Comparison of ENCODE assay signal across 20 cellular contexts in genomic region chr1:147534386-147534785, GRCh38. TPM values are rescaled to one million over a fixed set of nuclear protein-coding genes. Genes with fewer than 3 reads are reported as not detected.
DNase-seq lines count a peak whose midpoint lies in the region; ATAC-seq and TF ChIP-seq lines count a peak whose summit lies in the region.
"Had no signal": no experiment of that assay in that cellular context is flagged by ENCODE, and none has a peak within 500 bp of the region (broad histone marks: within the 10 kb centered on the region; RNA-seq: fewer than 3 reads in every experiment).

No MANE protein-coding gene starts in this region.

- no peaks in the 10 kb centered on the region for H3K36me3 Mint-ChIP-seq in endodermal cell (ENCODE audit: low read depth)
- H3K36me3 Mint-ChIP-seq: neural progenitor cell had no signal

- no peaks in the 10 kb centered on the region for H3K27me3 ChIP-seq in A673 (replicated peaks; ENCODE audit: insufficient read depth, low read depth, low read length, poor library complexity)
- no peaks in the 10 kb centered on the region for H3K27me3 ChIP-seq in HCT116 (ENCODE audit: insufficient read depth, low read length)
- H3K27me3 ChIP-seq in adipocyte (replicated peaks; ENCODE audit: control insufficient read depth, insufficient read depth, low read length): no peaks in the 10 kb centered on the region
- H3K27me3 ChIP-seq in endodermal cell (ENCODE audit: control insufficient read depth, insufficient read depth, low read length, poor library complexity, severe bottlenecking): no peaks in the 10 kb centered on the region
- H3K27me3 ChIP-seq: colonic mucosa, neural progenitor cell had no signal

- H3K9me3 Mint-ChIP-seq in endodermal cell: no peaks in the 10 kb centered on the region
- H3K9me3 Mint-ChIP-seq: activated CD8-positive, alpha-beta T cell treated with anti-CD3 and anti-CD28 coated beads for 36 hours; neural progenitor cell had no signal

- intact Hi-C loops in A673 (cut with micrococcal nuclease; ENCODE audit: unreplicated experiment) (no loop called here), HCT116 (cut with micrococcal nuclease) (no loop called here)

- peak overlapping the region; percentile 11 for H2AFZ ChIP-seq in HCT116 (ENCODE audit: low read depth, low read length, poor library complexity, severe bottlenecking)
- H2AFZ ChIP-seq: neural progenitor cell had no signal

- H4K20me1 ChIP-seq in HCT116 (ENCODE audit: insufficient read depth): no peaks in the 10 kb centered on the region

- H3K4me2 ChIP-seq in HCT116 (ENCODE audit: low read length): peak overlapping the region; percentile 27; the same call in 1 of the 2 replicates
- H3K4me2 ChIP-seq: neural progenitor cell had no signal

- no peak overlapping the region for H3K4me3 ChIP-seq in A673 (ENCODE audit: low read depth, low read length, poor library complexity, severe bottlenecking)
- no peak overlapping the region for H3K4me3 ChIP-seq in HCT116 (replicated peaks in 1 of 2; ENCODE audit: low read depth in 1 of 2, low read length in 2 of 2)
- H3K4me3 ChIP-seq in adipocyte (ENCODE audit: low read length): no peak overlapping the region
- no peak overlapping the region for H3K4me3 ChIP-seq in endodermal cell (ENCODE audit: low read length)
- H3K4me3 ChIP-seq: colonic mucosa, neural progenitor cell had no signal

- H3K79me2 ChIP-seq in HCT116 (ENCODE audit: insufficient read depth, low read length): no peaks in the 10 kb centered on the region

- TF ChIP-seq RAD21 in HCT116 (IDR thresholded peaks at IDR 0.05; ENCODE audit: low read depth): no peak

- H3K36me3 ChIP-seq in A673 (ENCODE audit: insufficient read depth, low read length, poor library complexity, severe bottlenecking) (no peaks in the 10 kb centered on the region), HCT116 (ENCODE audit: control insufficient read depth in 1 of 2, insufficient read depth in 2 of 2, low read length in 2 of 2) (no peaks in the 10 kb centered on the region), adipocyte (ENCODE audit: control insufficient read depth, insufficient read depth, low read length, severe bottlenecking) (no peaks in the 10 kb centered on the region), endodermal cell (ENCODE audit: control insufficient read depth, insufficient read depth, low read length) (no peaks in the 10 kb centered on the region)
- H3K36me3 ChIP-seq: colonic mucosa, neural progenitor cell had no signal

- no peak overlapping the region for H3K27ac Mint-ChIP-seq in endodermal cell
- H3K27ac Mint-ChIP-seq: activated CD8-positive, alpha-beta T cell treated with anti-CD3 and anti-CD28 coated beads for 36 hours; neural progenitor cell had no signal

- H3K9me3 ChIP-seq in A673 (ENCODE audit: low read depth, low read length, poor library complexity, severe bottlenecking) (no peaks in the 10 kb centered on the region), HCT116 (ENCODE audit: control insufficient read depth in 1 of 2, insufficient read depth in 1 of 2, low read depth in 1 of 2, low read length in 2 of 2) (no peaks in the 10 kb centered on the region), adipocyte (ENCODE audit: control insufficient read depth, low read length) (no peaks in the 10 kb centered on the region), endodermal cell (ENCODE audit: control insufficient read depth, low read length) (no peaks in the 10 kb centered on the region)
- H3K9me3 ChIP-seq: colonic mucosa had no signal

- H3K9ac ChIP-seq in HCT116 (ENCODE audit: low read length): no peak overlapping the region
- no peak overlapping the region for H3K9ac ChIP-seq in adipocyte (ENCODE audit: low read length)
- no peak overlapping the region for H3K9ac ChIP-seq in endodermal cell (ENCODE audit: extremely low read depth, low read length, poor library complexity, severe bottlenecking)
- H3K9ac ChIP-seq: neural progenitor cell had no signal

- BruUV-seq in A673 (replicated peaks; lab: Mats Ljungman, UMichigan): no TSS peak
- BruUV-seq in HCT116 (replicated peaks; lab: Mats Ljungman, UMichigan): no TSS peak

- H3K27ac ChIP-seq in A673 (ENCODE audit: low read depth, low read length, poor library complexity, severe bottlenecking): no peak overlapping the region
- H3K27ac ChIP-seq in HCT116 (ENCODE audit: low read depth, low read length): no peak overlapping the region
- no peak overlapping the region for H3K27ac ChIP-seq in endodermal cell (ENCODE audit: low read depth, low read length)
- H3K27ac ChIP-seq: colonic mucosa, neural progenitor cell had no signal

- CTCF ChIA-PET in A673 (lab: Charles Lee) (no interaction called here), HCT116 (lab: Charles Lee) (no interaction called here)

- 79 to 100% methylated on average over 1 to 3 of the region's 3 CpGs for WGBS in endodermal cell (ENCODE audit: insufficient coverage in 1 of 2, insufficient read length in 1 of 2), 2 experiments

- no peaks in the 10 kb centered on the region for H3K27me3 Mint-ChIP-seq in endodermal cell (ENCODE audit: insufficient read depth)
- H3K27me3 Mint-ChIP-seq: activated CD8-positive, alpha-beta T cell treated with anti-CD3 and anti-CD28 coated beads for 36 hours had no signal

- no peak overlapping the region for H3K4me3 Mint-ChIP-seq in endodermal cell
- H3K4me3 Mint-ChIP-seq: activated CD8-positive, alpha-beta T cell treated with anti-CD3 and anti-CD28 coated beads for 36 hours; neural progenitor cell had no signal

- peak; percentile 14 for DNase-seq in A673 (ENCODE audit: low spot score)
- no peak for DNase-seq in HCT116 (ENCODE audit: low read depth, low spot score)
- peak; percentile 24 for DNase-seq in adipocyte (ENCODE audit: low read depth)
- peak; percentile 46 for DNase-seq in kidney tubule cell (ENCODE audit: low spot score)
- no peak for DNase-seq in AG08395 (ENCODE audit: low spot score)
- no peak for DNase-seq in NCI-H146 (lab: John Stamatoyannopoulos, UW)
- no peak for DNase-seq in activated CD4-positive, alpha-beta T cell treated with anti-CD3 and anti-CD28 coated beads for 4 hours
- no peak for DNase-seq in endodermal cell
- DNase-seq: activated CD8-positive, alpha-beta T cell treated with anti-CD3 and anti-CD28 coated beads for 36 hours; activated T-cell treated with anti-CD3 and anti-CD28 coated beads, Interleukin-2, amount 50 U/mL, for 48 hours; amniotic stem cell; colonic mucosa; GDM1; HCEC 1CT; MV-4-11; NCI-H774; RPMI8226; stimulated activated CD4-positive, alpha-beta T cell treated with anti-CD3 and anti-CD28 coated beads, Interleukin-2, amount 100 ng/mL, for 24 hours had no signal

- no peak for TF ChIP-seq POLR2A in HCT116 (IDR thresholded peaks at IDR 0.05; ENCODE audit: borderline replicate concordance, extremely low read depth, insufficient read depth, insufficient read length)

- H3K4me1 ChIP-seq in A673 (ENCODE audit: insufficient read depth, low read length, poor library complexity, severe bottlenecking) (no peaks in the 10 kb centered on the region), HCT116 (ENCODE audit: control insufficient read depth in 1 of 2, insufficient read depth in 2 of 2, low read length in 2 of 2) (peaks cover 10 to 24% of the 10 kb centered on the region in 2 experiments), adipocyte (ENCODE audit: control insufficient read depth, insufficient read depth, low read length) (peaks cover 37% of the 10 kb centered on the region), endodermal cell (ENCODE audit: control insufficient read depth, insufficient read depth, low read length) (peaks cover 11% of the 10 kb centered on the region)
- H3K4me1 ChIP-seq: colonic mucosa had no signal

- no peaks in the 10 kb centered on the region for H3K9me2 ChIP-seq in HCT116 (ENCODE audit: insufficient read depth)

- H3K4me1 Mint-ChIP-seq in endodermal cell: peaks cover 23% of the 10 kb centered on the region

- TF ChIP-seq CTCF in A673 (conservative IDR thresholded peaks at IDR 0.05; ENCODE audit: low read depth, low read length) (no peak), HCT116 (IDR thresholded peaks at IDR 0.05 in 2 of 3, conservative IDR thresholded peaks at IDR 0.05 in 1 of 3; ENCODE audit: borderline replicate concordance in 1 of 3, insufficient read depth in 1 of 3, low read depth in 2 of 3, low read length in 2 of 3) (no peak), endodermal cell (conservative IDR thresholded peaks at IDR 0.05) (no peak)

- POLR2A ChIA-PET in A673 (lab: Charles Lee; ENCODE audit: low non-redundant PET) (no interaction called here), HCT116 (lab: Charles Lee) (no interaction called here)

- ATAC-seq in HCT116: no peak
- ATAC-seq: activated CD8-positive, alpha-beta T cell treated with anti-CD3 and anti-CD28 coated beads for 36 hours; sciatic nerve had no signal

- RAD21 ChIA-PET in HCT116 (lab: Charles Lee; ENCODE audit: low non-redundant PET in 1 of 2, low total read pairs in 2 of 2, uncharacterized antibody in 2 of 2, unreplicated experiment in 2 of 2): no interaction called here

TF ChIP-seq in HCT116, 20 proteins besides CTCF, POLR2A, EP300 and RAD21:
- TF ChIP-seq EZH2phosphoT487 (IDR thresholded peaks at IDR 0.05; ENCODE audit: borderline replicate concordance): no peak
- no peak for TF ChIP-seq SIN3A (IDR thresholded peaks at IDR 0.05; ENCODE audit: low read depth)
- TF ChIP-seq SRF (IDR thresholded peaks at IDR 0.05; ENCODE audit: low read depth): no peak
- TF ChIP-seq ZBTB33 (IDR thresholded peaks at IDR 0.05; ENCODE audit: extremely low read depth, insufficient replicate concordance, low read length): no peak
- no peak for TF ChIP-seq CBX3 (IDR thresholded peaks at IDR 0.05; ENCODE audit: low read depth)
- no peak for TF ChIP-seq CEBPB (IDR thresholded peaks at IDR 0.05; ENCODE audit: low read depth)
- TF ChIP-seq TCF7L2 (IDR thresholded peaks at IDR 0.05; ENCODE audit: borderline replicate concordance, extremely low read depth, insufficient read depth, insufficient read length): peak; percentile 32
- TF ChIP-seq POLR2AphosphoS5 (IDR thresholded peaks at IDR 0.05; ENCODE audit: low read depth, low read length): no peak

RNA-seq across cellular contexts. Expression of gene BCL9, which starts 6.9 kb away (rescaled TPM):
- total RNA-seq in A673 (2021): 28.3 and 28.4 TPM in 2 replicates
- 31.5 TPM for total RNA-seq in HCT116 (2021; ENCODE audit: unreplicated experiment)
- 11.5 and 14.6 TPM in 2 replicates for polyA plus RNA-seq in HCT116 (2012)
- 10 to 100 TPM; 63.8 to 77.5 TPM for total RNA-seq in endodermal cell
- 53.2 TPM for polyA plus RNA-seq in endodermal cell (2013, experiment 1 of 2)
- 51.7 TPM for polyA plus RNA-seq in endodermal cell (2013, experiment 2 of 2)

Comparison
In these comparisons a context has a peak if more than half of its experiments do, and no peak if none do; other contexts are left out.
1. DNase-seq: peak in A673 (single experiment), adipocyte (single experiment) and kidney tubule cell (single experiment); none in HCT116 (single experiment), AG08395 (single experiment), NCI-H146 (single experiment), activated CD4-positive, alpha-beta T cell treated with anti-CD3 and anti-CD28 coated beads for 4 hours (0 of 2) and endodermal cell (single experiment).